Comparison of ENCODE assay signal across 29 cellular contexts in the genomic region with DNA sequence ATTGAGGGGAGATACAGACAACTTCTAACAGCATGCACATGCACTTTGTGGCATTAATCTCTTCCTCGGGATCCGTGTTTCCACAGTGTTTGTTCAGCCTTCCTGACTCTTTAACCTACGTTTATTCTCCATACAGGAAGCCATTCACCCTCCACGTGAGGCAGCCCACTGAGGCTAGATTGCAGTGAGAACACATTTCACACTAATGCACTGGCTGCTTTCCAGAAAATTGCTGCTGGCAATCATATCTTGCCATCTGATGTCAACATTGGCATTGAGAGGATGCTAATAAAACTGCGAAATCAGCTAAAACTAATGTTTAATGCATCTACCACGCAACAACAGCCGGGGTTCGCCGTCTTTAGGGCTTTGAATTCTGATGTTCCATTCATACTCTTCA.
A peak's percentile ranks its signal among the peaks of the same experiment; 100 is the strongest.
DNase-seq lines count a peak whose midpoint lies in the region; ATAC-seq and TF ChIP-seq lines count a peak whose summit lies in the region.
"Had no signal": no experiment of that assay in that cellular context is flagged by ENCODE, and none has a peak within 500 bp of the region (broad histone marks: within the 10 kb centered on the region; RNA-seq: fewer than 3 reads in every experiment).

No MANE protein-coding gene starts in this region.

- DNase-seq in DMS79 treated with DMSO at 0.1 percent for 48 hours (lab: John Stamatoyannopoulos, UW) (peak; percentile 12), DMS79 (lab: John Stamatoyannopoulos, UW) (no peak), NCI-H1694 (lab: John Stamatoyannopoulos, UW) (peak; percentile 32), NCI-H748 treated with DMSO at 0.1 percent for 48 hours (lab: John Stamatoyannopoulos, UW) (peak; percentile 70), foreskin melanocyte (no peak), SIG-M5 (lab: John Stamatoyannopoulos, UW) (no peak)
- DNase-seq: 8988T; activated naive CD4-positive, alpha-beta T cell; Calu3; dermis blood vessel endothelial cell; EL; endodermal cell; foreskin keratinocyte; heart right ventricle; left ventricle myocardium inferior; mesendoderm; NCI-H1105; NCI-H2171 treated with DMSO at 0.1 percent for 48 hours; NCI-H526 treated with DMSO at 0.1 percent for 48 hours; spleen; stimulated activated CD4-positive, alpha-beta T cell treated with anti-CD3 and anti-CD28 coated beads, Interleukin-2, amount 100 ng/mL, for 24 hours; stimulated activated CD8-positive, alpha-beta memory T cell treated with anti-CD3 and anti-CD28 coated beads, Interleukin-4, amount 100 ng/mL, for 48 hours; T-helper 17 cell; testis had no signal

- ATAC-seq in GM19452 (IDR thresholded peaks at IDR 0.05; ENCODE audit: unreplicated experiment): no peak
- ATAC-seq: esophagus mucosa, foreskin keratinocyte, heart right ventricle, T-helper 17 cell had no signal

- H3K9me3 Mint-ChIP-seq in nephron: no peaks in the 10 kb centered on the region
- H3K9me3 Mint-ChIP-seq: endodermal cell had no signal

- no peaks in the 10 kb centered on the region for H3K36me3 Mint-ChIP-seq in nephron (ENCODE audit: low read depth)

- H3K27me3 Mint-ChIP-seq in nephron (ENCODE audit: low read depth): no peaks in the 10 kb centered on the region
- H3K27me3 Mint-ChIP-seq: central memory CD8-positive, alpha-beta T cell; stimulated activated naive CD8-positive, alpha-beta T cell treated with anti-CD3 and anti-CD28 coated beads, Interleukin-15, Interleukin-2, amounts not matched to agents 100 ng/mL and 50 ng/mL, for 24 hours; T-helper 17 cell had no signal

- H3K27ac Mint-ChIP-seq in nephron: peak overlapping the region in 2 of 3 experiments; percentile 8 to 17
- H3K27ac Mint-ChIP-seq: endodermal cell; stimulated activated naive CD8-positive, alpha-beta T cell treated with anti-CD3 and anti-CD28 coated beads, Interleukin-15, Interleukin-2, amounts not matched to agents 100 ng/mL and 50 ng/mL, for 24 hours; T-helper 17 cell had no signal

- H3K4me3 Mint-ChIP-seq in nephron: no peak overlapping the region
- H3K4me3 Mint-ChIP-seq: central memory CD8-positive, alpha-beta T cell; endodermal cell; stimulated activated naive CD8-positive, alpha-beta T cell treated with anti-CD3 and anti-CD28 coated beads, Interleukin-15, Interleukin-2, amounts not matched to agents 100 ng/mL and 50 ng/mL, for 24 hours; T-helper 17 cell had no signal

- peaks cover 41% of the 10 kb centered on the region for H3K4me1 Mint-ChIP-seq in nephron
- H3K4me1 Mint-ChIP-seq: central memory CD8-positive, alpha-beta T cell; endodermal cell; T-helper 17 cell had no signal

- TF ChIP-seq CTCF in nephron (IDR thresholded peaks at IDR 0.05; ENCODE audit: unreplicated experiment in 3 of 3): no peak

Comparison
In these comparisons a context has a peak if more than half of its experiments do, and no peak if none do; other contexts are left out.
1. DNase-seq: peak in DMS79 treated with DMSO at 0.1 percent for 48 hours (single experiment), NCI-H1694 (single experiment) and NCI-H748 treated with DMSO at 0.1 percent for 48 hours (single experiment); none in DMS79 (single experiment), foreskin melanocyte (single experiment) and SIG-M5 (single experiment).